ENCODE assay signal across 1 cellular context in the genomic region with DNA sequence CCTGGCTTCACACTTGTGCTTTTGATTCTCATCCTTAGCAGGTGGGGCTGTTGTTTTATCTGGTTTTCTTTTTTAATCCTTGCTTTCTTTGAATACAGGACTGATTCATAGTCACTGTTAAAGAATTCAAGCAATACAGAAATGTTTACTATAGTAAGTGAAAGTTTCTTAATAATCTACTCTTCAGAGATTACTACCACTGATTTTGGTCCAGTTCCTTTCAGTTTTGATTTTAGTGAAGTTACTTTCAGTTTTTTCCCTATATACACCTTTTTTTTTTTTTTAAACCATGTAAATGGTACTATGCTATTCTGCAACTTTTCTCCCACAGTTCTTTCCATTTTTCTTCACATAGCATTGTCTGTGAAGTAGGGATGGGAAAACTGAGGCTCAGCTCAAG.
TF ChIP-seq lines count a peak whose summit lies in the region.

No MANE protein-coding gene starts in this region.

TF ChIP-seq in SK-N-SH treated with all-trans-retinoic acid at 6 μM for 48 hours, 23 proteins besides CTCF, POLR2A, EP300 and RAD21 (continued from another document):
- TF ChIP-seq, protein P1, sequence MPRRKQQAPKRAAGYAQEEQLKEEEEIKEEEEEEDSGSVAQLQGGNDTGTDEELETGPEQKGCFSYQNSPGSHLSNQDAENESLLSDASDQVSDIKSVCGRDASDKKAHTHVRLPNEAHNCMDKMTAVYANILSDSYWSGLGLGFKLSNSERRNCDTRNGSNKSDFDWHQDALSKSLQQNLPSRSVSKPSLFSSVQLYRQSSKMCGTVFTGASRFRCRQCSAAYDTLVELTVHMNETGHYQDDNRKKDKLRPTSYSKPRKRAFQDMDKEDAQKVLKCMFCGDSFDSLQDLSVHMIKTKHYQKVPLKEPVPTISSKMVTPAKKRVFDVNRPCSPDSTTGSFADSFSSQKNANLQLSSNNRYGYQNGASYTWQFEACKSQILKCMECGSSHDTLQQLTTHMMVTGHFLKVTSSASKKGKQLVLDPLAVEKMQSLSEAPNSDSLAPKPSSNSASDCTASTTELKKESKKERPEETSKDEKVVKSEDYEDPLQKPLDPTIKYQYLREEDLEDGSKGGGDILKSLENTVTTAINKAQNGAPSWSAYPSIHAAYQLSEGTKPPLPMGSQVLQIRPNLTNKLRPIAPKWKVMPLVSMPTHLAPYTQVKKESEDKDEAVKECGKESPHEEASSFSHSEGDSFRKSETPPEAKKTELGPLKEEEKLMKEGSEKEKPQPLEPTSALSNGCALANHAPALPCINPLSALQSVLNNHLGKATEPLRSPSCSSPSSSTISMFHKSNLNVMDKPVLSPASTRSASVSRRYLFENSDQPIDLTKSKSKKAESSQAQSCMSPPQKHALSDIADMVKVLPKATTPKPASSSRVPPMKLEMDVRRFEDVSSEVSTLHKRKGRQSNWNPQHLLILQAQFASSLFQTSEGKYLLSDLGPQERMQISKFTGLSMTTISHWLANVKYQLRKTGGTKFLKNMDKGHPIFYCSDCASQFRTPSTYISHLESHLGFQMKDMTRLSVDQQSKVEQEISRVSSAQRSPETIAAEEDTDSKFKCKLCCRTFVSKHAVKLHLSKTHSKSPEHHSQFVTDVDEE (CRISPR knock-in tag; IDR thresholded peaks at IDR 0.05) = no peak
- TF ChIP-seq OSR1 (CRISPR knock-in tag; IDR thresholded peaks at IDR 0.05) (no peak), ZFP30 (CRISPR knock-in tag; IDR thresholded peaks at IDR 0.05) (no peak), SNAI2 (CRISPR knock-in tag; IDR thresholded peaks at IDR 0.05) (no peak), CSRNP3 (CRISPR knock-in tag; IDR thresholded peaks at IDR 0.05) (no peak), ZFP3 (CRISPR knock-in tag; IDR thresholded peaks at IDR 0.05) (no peak), CREB5 (CRISPR knock-in tag; IDR thresholded peaks at IDR 0.05; ENCODE audit: low read depth) (no peak), GLIS3 (CRISPR knock-in tag; IDR thresholded peaks at IDR 0.05) (no peak), ARNTL (CRISPR knock-in tag; IDR thresholded peaks at IDR 0.05; ENCODE audit: borderline replicate concordance, low read depth) (no peak), RARB (CRISPR knock-in tag; IDR thresholded peaks at IDR 0.05) (no peak), ISL1 (CRISPR knock-in tag; IDR thresholded peaks at IDR 0.05) (no peak)
TF ChIP-seq in SK-N-SH treated with all-trans-retinoic acid at 6 μM for 48 hours: peak in this region for 0.
